In the genomic region with DNA sequence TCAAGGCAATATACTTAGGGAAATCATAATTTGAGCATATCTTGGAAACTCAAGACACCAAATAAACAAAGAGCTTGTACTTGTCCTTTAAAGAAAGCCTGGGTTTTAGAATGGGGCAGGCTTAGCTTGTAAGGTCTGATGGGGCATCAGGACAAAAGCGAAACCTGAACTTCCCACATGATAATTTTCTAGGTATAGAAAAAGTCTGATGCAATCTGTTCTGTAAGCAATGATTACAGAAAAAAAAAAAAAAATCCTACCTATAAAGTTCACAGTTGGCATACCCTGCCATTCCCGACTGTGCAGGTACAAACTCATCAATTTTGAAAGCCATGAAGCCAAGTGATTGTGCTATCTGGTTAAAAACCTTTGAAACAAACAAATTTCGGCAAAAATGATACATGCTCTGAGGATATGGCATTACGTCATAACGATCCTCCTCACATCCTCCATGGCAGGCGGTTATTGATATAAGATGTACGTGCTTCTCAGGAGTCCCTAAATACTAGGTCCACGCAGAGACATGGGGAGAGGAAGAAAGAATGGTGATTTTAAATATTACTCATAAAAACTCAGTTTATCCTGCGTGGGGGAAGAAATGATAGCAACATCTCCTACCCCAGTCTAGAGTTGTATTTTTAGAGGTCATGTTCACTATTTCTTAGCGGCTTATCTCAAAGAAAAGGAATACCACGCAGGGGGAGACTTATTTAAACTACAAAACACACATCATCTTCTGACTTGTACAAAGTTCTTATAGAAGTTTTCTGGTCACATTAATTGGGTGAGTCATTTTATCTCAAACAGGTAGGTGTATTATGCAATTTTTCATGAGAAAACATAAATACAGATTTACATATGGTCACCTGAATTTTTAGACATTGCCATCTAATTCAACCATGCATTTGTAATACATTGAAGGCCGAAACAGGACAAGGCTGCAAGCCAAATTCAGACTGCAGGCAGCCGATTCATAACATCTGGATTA, we compare ENCODE assay signal across 17 cellular contexts. TPM values are rescaled to one million over a fixed set of nuclear protein-coding genes. Genes with fewer than 3 reads are reported as not detected.
DNase-seq lines count a peak whose midpoint lies in the region; ATAC-seq and TF ChIP-seq lines count a peak whose summit lies in the region.
"Had no signal": no experiment of that assay in that cellular context is flagged by ENCODE, and none has a peak within 500 bp of the region (broad histone marks: within the 10 kb centered on the region; RNA-seq: fewer than 3 reads in every experiment).

No MANE protein-coding gene starts in this region.

- no peak for DNase-seq in stimulated activated naive CD8-positive, alpha-beta T cell treated with anti-CD3 and anti-CD28 coated beads, Interleukin-15, Interleukin-2, amounts not matched to agents 100 U/mL and 50 U/mL, for 24 hours
- no peak for DNase-seq in effector memory CD4-positive, alpha-beta T cell
- DNase-seq in type B pancreatic cell (ENCODE audit: extremely low spot score, unreplicated experiment) (no peak), SK-N-DZ (ENCODE audit: low spot score) (no peak)
- DNase-seq in stimulated activated CD4-positive, alpha-beta T cell treated with anti-CD3 and anti-CD28 coated beads, Interleukin-4, amount 100 ng/mL, for 24 hours = no peak
- DNase-seq: activated B cell treated with CpG ODN at 0.5 μM for 24 hours; adrenal gland; cortex of kidney; left lung; natural killer cell; NCI-H1694; NCI-H748 treated with DMSO at 0.1 percent for 48 hours; stimulated activated CD4-positive, alpha-beta T cell treated with anti-CD3 and anti-CD28 coated beads, Interleukin-1b, Interleukin-23, amount 100 ng/mL, for 48 hours had no signal

- no peaks in the 10 kb centered on the region for H3K36me3 ChIP-seq in OCI-LY3 (replicated peaks; ENCODE audit: low read depth, low read length)
- no peaks in the 10 kb centered on the region for H3K36me3 ChIP-seq in effector memory CD4-positive, alpha-beta T cell (ENCODE audit: control insufficient read depth, insufficient read depth, low read length)
- H3K36me3 ChIP-seq: adrenal gland, left lung had no signal

- H3K27ac ChIP-seq in OCI-LY3 (ENCODE audit: low read length) = no peak overlapping the region
- peak overlapping the region; percentile 91 for H3K27ac ChIP-seq in effector memory CD4-positive, alpha-beta T cell (ENCODE audit: insufficient read depth, low read length, poor library complexity, severe bottlenecking)
- H3K27ac ChIP-seq: left lung had no signal

- no peaks in the 10 kb centered on the region for H3K9me3 Mint-ChIP-seq in stimulated activated naive CD8-positive, alpha-beta T cell treated with anti-CD3 and anti-CD28 coated beads, Interleukin-15, Interleukin-2, amounts not matched to agents 100 ng/mL and 50 ng/mL, for 24 hours
- H3K9me3 Mint-ChIP-seq in type B pancreatic cell = no peaks in the 10 kb centered on the region
- H3K9me3 Mint-ChIP-seq: activated B cell treated with CpG ODN at 0.5 μM for 24 hours had no signal

- H4K20me1 ChIP-seq in OCI-LY3 (ENCODE audit: insufficient read depth, low read length) = no peaks in the 10 kb centered on the region

- peaks cover 5% of the 10 kb centered on the region for H3K36me3 Mint-ChIP-seq in stimulated activated naive CD8-positive, alpha-beta T cell treated with anti-CD3 and anti-CD28 coated beads, Interleukin-15, Interleukin-2, amounts not matched to agents 100 ng/mL and 50 ng/mL, for 24 hours (ENCODE audit: low read depth)
- no peaks in the 10 kb centered on the region for H3K36me3 Mint-ChIP-seq in type B pancreatic cell
- H3K36me3 Mint-ChIP-seq: natural killer cell had no signal

- H3K27ac Mint-ChIP-seq in stimulated activated naive CD8-positive, alpha-beta T cell treated with anti-CD3 and anti-CD28 coated beads, Interleukin-15, Interleukin-2, amounts not matched to agents 100 ng/mL and 50 ng/mL, for 24 hours = peak overlapping the region; percentile 76
- peak overlapping the region; percentile 61 for H3K27ac Mint-ChIP-seq in type B pancreatic cell
- H3K27ac Mint-ChIP-seq: activated B cell treated with CpG ODN at 0.5 μM for 24 hours, B cell, natural killer cell had no signal

- peaks cover 81% of the 10 kb centered on the region for H3K4me1 Mint-ChIP-seq in stimulated activated naive CD8-positive, alpha-beta T cell treated with anti-CD3 and anti-CD28 coated beads, Interleukin-15, Interleukin-2, amounts not matched to agents 100 ng/mL and 50 ng/mL, for 24 hours (ENCODE audit: low read depth)
- peaks cover 40% of the 10 kb centered on the region for H3K4me1 Mint-ChIP-seq in type B pancreatic cell (ENCODE audit: unreplicated experiment)

- peaks cover 37% of the 10 kb centered on the region for H3K27me3 Mint-ChIP-seq in stimulated activated naive CD8-positive, alpha-beta T cell treated with anti-CD3 and anti-CD28 coated beads, Interleukin-15, Interleukin-2, amounts not matched to agents 100 ng/mL and 50 ng/mL, for 24 hours
- H3K27me3 Mint-ChIP-seq in type B pancreatic cell = no peaks in the 10 kb centered on the region

- TF ChIP-seq CTCF in OCI-LY3 (IDR thresholded peaks at IDR 0.05; ENCODE audit: low read depth, low read length) (no peak), type B pancreatic cell (conservative IDR thresholded peaks at IDR 0.05) (no peak)

- H3K4me3 ChIP-seq in OCI-LY3 (ENCODE audit: low read length) = no peak overlapping the region
- H3K4me3 ChIP-seq in effector memory CD4-positive, alpha-beta T cell (ENCODE audit: insufficient read depth, low read depth, low read length, poor library complexity, severe bottlenecking) = peak overlapping the region; percentile 3
- H3K4me3 ChIP-seq: adrenal gland, left lung had no signal

- peaks cover 34% of the 10 kb centered on the region for H3K4me1 ChIP-seq in OCI-LY3 (ENCODE audit: low read length)
- H3K4me1 ChIP-seq in effector memory CD4-positive, alpha-beta T cell (ENCODE audit: control insufficient read depth, insufficient read depth, low read length, poor library complexity, severe bottlenecking) = peaks cover 36% of the 10 kb centered on the region

- H3K79me2 ChIP-seq in OCI-LY3 (ENCODE audit: low read length) = no peaks in the 10 kb centered on the region

- no peaks in the 10 kb centered on the region for H3K9me3 ChIP-seq in OCI-LY3 (ENCODE audit: insufficient read depth, low read length)
- no peaks in the 10 kb centered on the region for H3K9me3 ChIP-seq in effector memory CD4-positive, alpha-beta T cell (ENCODE audit: control insufficient read depth, low read length)
- H3K9me3 ChIP-seq: adrenal gland, left lung had no signal

- H3K4me2 ChIP-seq in OCI-LY3 (ENCODE audit: low read length) = 0 out of 2 replicates have a peak overlapping the region, but pooled peaks have one; percentile 21

- H2AFZ ChIP-seq in OCI-LY3 (ENCODE audit: low read depth, low read length) = no peak overlapping the region

- H3K27me3 ChIP-seq in OCI-LY3 (ENCODE audit: low read depth, low read length) = peaks cover 4% of the 10 kb centered on the region; the same call in 1 of the 2 replicates
- no peaks in the 10 kb centered on the region for H3K27me3 ChIP-seq in effector memory CD4-positive, alpha-beta T cell (replicated peaks; ENCODE audit: control insufficient read depth, insufficient read depth, low read length, poor library complexity, severe bottlenecking)
- H3K27me3 ChIP-seq: adrenal gland had no signal

- no peak for ATAC-seq in stimulated activated naive CD8-positive, alpha-beta T cell treated with anti-CD3 and anti-CD28 coated beads, Interleukin-15, Interleukin-2, amounts not matched to agents 100 U/mL and 50 U/mL, for 24 hours
- no peak for ATAC-seq in HG03460 (IDR thresholded peaks at IDR 0.05; ENCODE audit: unreplicated experiment)
- ATAC-seq: left lung, natural killer cell had no signal

- no peak overlapping the region for H3K9ac ChIP-seq in OCI-LY3 (ENCODE audit: low read length)

- H3K4me3 Mint-ChIP-seq in stimulated activated naive CD8-positive, alpha-beta T cell treated with anti-CD3 and anti-CD28 coated beads, Interleukin-15, Interleukin-2, amounts not matched to agents 100 ng/mL and 50 ng/mL, for 24 hours = no peak overlapping the region
- H3K4me3 Mint-ChIP-seq in type B pancreatic cell = no peak overlapping the region
- H3K4me3 Mint-ChIP-seq: activated B cell treated with CpG ODN at 0.5 μM for 24 hours, B cell, natural killer cell had no signal

RNA-seq across cellular contexts. Expression of a gene that starts 27.0 kb away (rescaled TPM):
- total RNA-seq in type B pancreatic cell (ENCODE audit: low replicate concordance) = 14.1 and 23.1 TPM in 2 replicates
- polyA plus RNA-seq in SK-N-DZ (2014; cell fraction: cytosol; rRNA removed) = 2.0 and 2.7 TPM in 2 replicates
- polyA plus RNA-seq in SK-N-DZ (2014; cell fraction: nucleus; rRNA removed) = 0.33 and 1.7 TPM in 2 replicates
